In genomic region chr13:57698851-57699250, GRCh38 we compare ENCODE assay signal across 18 cellular contexts.
A peak's percentile ranks its signal among the peaks of the same experiment; 100 is the strongest.
DNase-seq lines count a peak whose midpoint lies in the region; ATAC-seq, FAIRE-seq and TF ChIP-seq lines count a peak whose summit lies in the region.
"Had no signal": no experiment of that assay in that cellular context is flagged by ENCODE, and none has a peak within 500 bp of the region (broad histone marks: within the 10 kb centered on the region; RNA-seq: fewer than 3 reads in every experiment).

No MANE protein-coding gene starts in this region.

- no peaks in the 10 kb centered on the region for H4K20me1 ChIP-seq in Karpas-422 (ENCODE audit: insufficient read depth, low read depth, low read length)
- H4K20me1 ChIP-seq: BLaER1 treated with 17β-estradiol and CSF1 and Interleukin-3, amounts not matched to agents 10 nM and 100 nM had no signal

- H2AFZ ChIP-seq in Karpas-422 (ENCODE audit: low read length) = no peak overlapping the region
- H2AFZ ChIP-seq: GM23338 had no signal

- no peak for TF ChIP-seq CTCF in BE2C (IDR thresholded peaks at IDR 0.05; ENCODE audit: low read depth, low read length)
- no peak for TF ChIP-seq CTCF in GM20000 (IDR thresholded peaks at IDR 0.05; ENCODE audit: extremely low read depth, missing control alignments)

- FAIRE-seq in islet of Langerhans (lab: Jason Lieb, UNC) = peak; percentile 69
- FAIRE-seq: G401.6, GM12891, H54 had no signal

- no peak overlapping the region for H3K9ac ChIP-seq in Karpas-422 (ENCODE audit: low read length)
- H3K9ac ChIP-seq: BLaER1 treated with 17β-estradiol and CSF1 and Interleukin-3, amounts not matched to agents 10 nM and 100 nM had no signal

- H3K9me2 ChIP-seq in Karpas-422 (replicated peaks; ENCODE audit: insufficient read depth, low read length) = no peaks in the 10 kb centered on the region

- DNase-seq in BE2C (no peak), NCI-H82 treated with DMSO at 0.1 percent for 48 hours (lab: John Stamatoyannopoulos, UW; ENCODE audit: unreplicated experiment) (peak; percentile 39), GM20000 (ENCODE audit: low spot score) (no peak), Karpas-422 (no peak)
- DNase-seq in activated CD4-positive, alpha-beta T cell treated with anti-CD3 and anti-CD28 coated beads, Interleukin-2, amount 50 U/mL, for 4 hours = no peak
- DNase-seq: 8988T; Calu3; CD8-positive, alpha-beta T cell; DMS 273 treated with DMSO at 0.1 percent for 48 hours; DMS53; HCEC 1CT had no signal

- no peak for ATAC-seq in SK-N-SH treated with all-trans-retinoic acid at 6 μM for 48 hours
- ATAC-seq: CD8-positive, alpha-beta T cell; GM23338 had no signal

- H3K4me3 ChIP-seq in BE2C (ENCODE audit: low read depth, low read length) (peak overlapping the region; percentile 13), Karpas-422 (ENCODE audit: low read length) (no peak overlapping the region)
- H3K4me3 ChIP-seq: BLaER1 treated with 17β-estradiol and CSF1 and Interleukin-3, amounts not matched to agents 10 nM and 100 nM; GM23338 had no signal

- H3K9me3 ChIP-seq in BE2C (no peaks in the 10 kb centered on the region), Karpas-422 (ENCODE audit: low read length) (peaks cover 17% of the 10 kb centered on the region)
- H3K9me3 ChIP-seq: BLaER1 treated with 17β-estradiol and CSF1 and Interleukin-3, amounts not matched to agents 10 nM and 100 nM had no signal

- no peak overlapping the region for H3K27ac ChIP-seq in Karpas-422 (ENCODE audit: low read length)
- H3K27ac ChIP-seq: BLaER1 treated with 17β-estradiol and CSF1 and Interleukin-3, amounts not matched to agents 10 nM and 100 nM had no signal

- H3K36me3 ChIP-seq in BE2C (no peaks in the 10 kb centered on the region), Karpas-422 (ENCODE audit: insufficient read depth, low read length) (no peaks in the 10 kb centered on the region)
- H3K36me3 ChIP-seq: BLaER1 treated with 17β-estradiol and CSF1 and Interleukin-3, amounts not matched to agents 10 nM and 100 nM had no signal

- H3K27me3 ChIP-seq in BE2C = no peaks in the 10 kb centered on the region
- no peaks in the 10 kb centered on the region for H3K27me3 ChIP-seq in Karpas-422 (ENCODE audit: low read length)
- H3K27me3 ChIP-seq: BLaER1 treated with 17β-estradiol and CSF1 and Interleukin-3, amounts not matched to agents 10 nM and 100 nM had no signal

- no peaks in the 10 kb centered on the region for H3K79me2 ChIP-seq in Karpas-422 (ENCODE audit: low read length)

- H3K4me1 ChIP-seq in BE2C (peaks cover 9% of the 10 kb centered on the region; the same call in 1 of the 2 replicates), Karpas-422 (ENCODE audit: low read length) (no peaks in the 10 kb centered on the region)
- H3K4me1 ChIP-seq: BLaER1 treated with 17β-estradiol and CSF1 and Interleukin-3, amounts not matched to agents 10 nM and 100 nM had no signal

- no peak overlapping the region for H3K4me2 ChIP-seq in Karpas-422 (ENCODE audit: low read depth, low read length, poor library complexity, severe bottlenecking)
- H3K4me2 ChIP-seq: BLaER1 treated with 17β-estradiol and CSF1 and Interleukin-3, amounts not matched to agents 10 nM and 100 nM; GM23338 had no signal

TF ChIP-seq in SK-N-SH treated with all-trans-retinoic acid at 6 μM for 48 hours, 23 proteins besides CTCF, POLR2A, EP300 and RAD21:
- TF ChIP-seq ISL1 (CRISPR knock-in tag; IDR thresholded peaks at IDR 0.05) (no peak), ZFP30 (CRISPR knock-in tag; IDR thresholded peaks at IDR 0.05) (no peak), ZC3H10 (CRISPR knock-in tag; IDR thresholded peaks at IDR 0.05) (no peak), POU6F1 (CRISPR knock-in tag; IDR thresholded peaks at IDR 0.05; ENCODE audit: borderline replicate concordance, low read depth) (no peak), ZNF70 (CRISPR knock-in tag; IDR thresholded peaks at IDR 0.05) (no peak), GLIS3 (CRISPR knock-in tag; IDR thresholded peaks at IDR 0.05) (no peak), PATZ1 (CRISPR knock-in tag; IDR thresholded peaks at IDR 0.05; ENCODE audit: borderline replicate concordance) (no peak), ARNTL (CRISPR knock-in tag; IDR thresholded peaks at IDR 0.05; ENCODE audit: borderline replicate concordance, low read depth) (0 out of 2 replicates have a peak, but pooled peaks have one; percentile 23), CREB5 (CRISPR knock-in tag; IDR thresholded peaks at IDR 0.05; ENCODE audit: low read depth) (no peak), ESRRG (CRISPR knock-in tag; IDR thresholded peaks at IDR 0.05) (no peak), TCF4 (CRISPR knock-in tag; IDR thresholded peaks at IDR 0.05; ENCODE audit: borderline replicate concordance) (peak; percentile 52; the same call in 1 of the 2 replicates), ZNF565 (CRISPR knock-in tag; conservative IDR thresholded peaks at IDR 0.05; ENCODE audit: low read depth) (no peak), CSDC2 (CRISPR knock-in tag; IDR thresholded peaks at IDR 0.05) (no peak), TSHZ2 (CRISPR knock-in tag; IDR thresholded peaks at IDR 0.05) (0 out of 2 replicates have a peak, but pooled peaks have one; percentile 42), ZFP3 (CRISPR knock-in tag; IDR thresholded peaks at IDR 0.05) (no peak), PPARA (CRISPR knock-in tag; IDR thresholded peaks at IDR 0.05; ENCODE audit: borderline replicate concordance) (no peak), OSR1 (CRISPR knock-in tag; IDR thresholded peaks at IDR 0.05) (no peak), BACH2 (CRISPR knock-in tag; IDR thresholded peaks at IDR 0.05; ENCODE audit: borderline replicate concordance) (no peak)
